2 cellular contexts compared by ENCODE assay signal in genomic region chr22:50659711-50660110, GRCh38. TPM values are rescaled to one million over a fixed set of nuclear protein-coding genes. Genes with fewer than 3 reads are reported as not detected.
"Had no signal": no experiment of that assay in that cellular context is flagged by ENCODE, and none has a peak within 500 bp of the region (broad histone marks: within the 10 kb centered on the region; RNA-seq: fewer than 3 reads in every experiment).

No MANE protein-coding gene starts in this region.

RNA-seq across cellular contexts. Expression of gene SHANK3, which starts 12.9 kb away (rescaled TPM):
- total RNA-seq: HT-29 had no signal
- polyA plus RNA-seq: IgD-negative memory B cell had no signal

RNA-seq across cellular contexts. Expression of gene MAPK8IP2, which starts 59.1 kb away (rescaled TPM):
- total RNA-seq: HT-29 had no signal
- polyA plus RNA-seq: IgD-negative memory B cell had no signal
